Comparison of ENCODE assay signal across 8 cellular contexts in the genomic region with DNA sequence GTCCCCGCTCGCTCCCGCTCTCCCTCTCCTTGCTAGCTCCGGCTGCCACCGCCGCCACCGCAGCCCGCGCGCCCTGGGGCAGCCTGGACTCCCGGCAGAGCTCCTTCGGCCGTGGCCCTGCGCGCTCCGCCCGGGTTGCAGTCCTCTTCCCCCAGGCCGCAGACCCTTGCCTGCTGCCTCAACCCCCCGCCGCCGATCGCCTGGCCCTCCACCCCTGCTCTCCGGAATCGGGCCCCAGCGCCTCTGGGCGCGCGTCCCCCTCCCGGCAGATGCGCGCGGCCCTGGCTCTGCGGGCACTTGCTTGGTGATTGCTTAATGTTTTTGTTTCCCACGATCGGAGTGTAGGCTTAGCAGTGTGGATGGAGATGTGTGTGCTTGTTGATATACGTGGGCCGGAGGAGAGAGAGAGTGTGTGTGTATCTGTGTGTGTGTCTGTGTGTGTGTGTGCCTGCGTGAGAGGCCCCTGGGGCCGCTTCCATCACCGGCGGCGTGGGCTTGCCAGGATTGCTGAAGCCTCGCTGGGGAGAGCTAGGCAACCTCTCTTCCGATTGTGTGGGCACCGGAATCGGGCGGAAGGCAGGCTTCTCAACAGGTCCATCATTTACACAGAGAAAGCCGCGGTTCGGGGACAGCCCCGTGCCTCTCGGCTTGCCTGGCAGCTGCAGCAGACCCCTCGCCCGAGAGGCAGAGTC. TPM values are rescaled to one million over a fixed set of nuclear protein-coding genes. Genes with fewer than 3 reads are reported as not detected.
DNase-seq lines count a peak whose midpoint lies in the region; ATAC-seq and TF ChIP-seq lines count a peak whose summit lies in the region.

No MANE protein-coding gene starts in this region.

- CTCF ChIA-PET in CD4-positive, alpha-beta T cell (lab: Charles Lee): interaction anchor here (0.6 kb wide), 1 partner anchor 1548 kb away, joined by 3 read pairs; no protein-coding TSS in a partner anchor

- peaks cover 33% of the 10 kb centered on the region for H3K4me1 ChIP-seq in iPS-18a (ENCODE audit: control insufficient read depth, low read depth, low read length)

- H3K4me3 ChIP-seq in iPS-18a (ENCODE audit: low read length): peak overlapping the region; percentile 48

- peaks cover 67% of the 10 kb centered on the region for H3K27me3 Mint-ChIP-seq in CD4-positive, alpha-beta T cell

- no peak overlapping the region for H3K9ac ChIP-seq in iPS-18a (ENCODE audit: low read length)

- H3K36me3 Mint-ChIP-seq in CD4-positive, alpha-beta T cell (ENCODE audit: low read depth): no peaks in the 10 kb centered on the region

- no peak for DNase-seq in CD4-positive, alpha-beta T cell
- peak; percentile 7 for DNase-seq in NCI-H2029 treated with DMSO at 0.1 percent for 48 hours (lab: John Stamatoyannopoulos, UW)
- peak; percentile 87 for DNase-seq in amniotic epithelial cell (ENCODE audit: low read depth)
- peak; percentile 34 for DNase-seq in stimulated activated CD8-positive, alpha-beta memory T cell treated with anti-CD3 and anti-CD28 coated beads, Interleukin-4, amount 100 ng/mL, for 48 hours
- DNase-seq in cerebellar cortex (ENCODE audit: low spot score): no peak
- no peak for DNase-seq in mesenteric fat pad (ENCODE audit: low spot score)

- TF ChIP-seq CTCF in CD4-positive, alpha-beta T cell (IDR thresholded peaks at IDR 0.05): no peak

- no peak overlapping the region for H3K27ac ChIP-seq in CD4-positive, alpha-beta T cell (ENCODE audit: low read depth, low read length)
- H3K27ac ChIP-seq in iPS-18a (ENCODE audit: low read length): no peak overlapping the region

- POLR2A ChIA-PET in CD4-positive, alpha-beta T cell (lab: Charles Lee): no interaction called here

- H3K4me3 Mint-ChIP-seq in CD4-positive, alpha-beta T cell: peak overlapping the region; percentile 85

- H3K4me1 Mint-ChIP-seq in CD4-positive, alpha-beta T cell (ENCODE audit: low read depth): peaks cover 19% of the 10 kb centered on the region

- H3K9me3 Mint-ChIP-seq in CD4-positive, alpha-beta T cell: no peaks in the 10 kb centered on the region

- peaks cover 63% of the 10 kb centered on the region for H3K27me3 ChIP-seq in CD4-positive, alpha-beta T cell (ENCODE audit: control insufficient read depth, insufficient read depth, low read length)
- H3K27me3 ChIP-seq in iPS-18a (ENCODE audit: control insufficient read depth, insufficient read depth, low read length): peaks cover 98% of the 10 kb centered on the region

- no peak overlapping the region for H3K27ac Mint-ChIP-seq in CD4-positive, alpha-beta T cell

- H3K36me3 ChIP-seq in iPS-18a (ENCODE audit: control insufficient read depth, low read depth, low read length): no peaks in the 10 kb centered on the region

- no peak for ATAC-seq in CD4-positive, alpha-beta T cell (ENCODE audit: poor library complexity)
- ATAC-seq in HG03520 (IDR thresholded peaks at IDR 0.05; ENCODE audit: unreplicated experiment): no peak

- no peaks in the 10 kb centered on the region for H3K9me3 ChIP-seq in CD4-positive, alpha-beta T cell (ENCODE audit: control insufficient read depth, low read length)
- no peaks in the 10 kb centered on the region for H3K9me3 ChIP-seq in iPS-18a (ENCODE audit: control insufficient read depth, low read depth, low read length)

- intact Hi-C loops in CD4-positive, alpha-beta T cell (cut with DNase I, micrococcal nuclease): loop anchor here in 1 of 2 experiments (5.0 kb wide), 1 partner anchor 335 kb away; no protein-coding TSS in a partner anchor

RNA-seq across cellular contexts. Expression of gene INHBB, which starts 0.9 kb away (rescaled TPM):
- not detected for total RNA-seq in CD4-positive, alpha-beta T cell
- 54.8 TPM for total RNA-seq in mesenteric fat pad

Comparison
In these comparisons a context has a peak if more than half of its experiments do, and no peak if none do; other contexts are left out.
1. DNase-seq: peak in NCI-H2029 treated with DMSO at 0.1 percent for 48 hours (single experiment), amniotic epithelial cell (single experiment) and stimulated activated CD8-positive, alpha-beta memory T cell treated with anti-CD3 and anti-CD28 coated beads, Interleukin-4, amount 100 ng/mL, for 48 hours (single experiment); none in CD4-positive, alpha-beta T cell (0 of 10), cerebellar cortex (single experiment) and mesenteric fat pad (single experiment).
2. RNA of gene INHBB, which starts 0.9 kb away (total RNA-seq): 54.8 TPM in mesenteric fat pad (single experiment); not detected in CD4-positive, alpha-beta T cell; every median in the first group is over 10 times any median in the second.